ENCODE assay signal across 8 cellular contexts in genomic region chr10:95864906-95865813, GRCh38. TPM values are rescaled to one million over a fixed set of nuclear protein-coding genes. Genes with fewer than 3 reads are reported as not detected.
A peak's percentile ranks its signal among the peaks of the same experiment; 100 is the strongest.
DNase-seq lines count a peak whose midpoint lies in the region; ATAC-seq and TF ChIP-seq lines count a peak whose summit lies in the region.

No MANE protein-coding gene starts in this region.

- H3K27me3 ChIP-seq in CD8-positive, alpha-beta memory T cell (ENCODE audit: insufficient read depth, low read length, poor library complexity, severe bottlenecking), result no peaks in the 10 kb centered on the region

- no peak overlapping the region for H3K4me3 ChIP-seq in CD8-positive, alpha-beta memory T cell (ENCODE audit: low read length)

- CTCF ChIA-PET in CD8-positive, alpha-beta memory T cell (lab: Charles Lee), result interaction anchor here (1.5 to 4.2 kb wide), 5 partner anchors 9 to 185 kb away, joined by 3 to 37 read pairs (median 5); partner anchors contain the start of gene TCTN3

- H3K9me3 Mint-ChIP-seq in CD8-positive, alpha-beta memory T cell, result no peaks in the 10 kb centered on the region
- H3K9me3 Mint-ChIP-seq in glutamatergic neuron (ENCODE audit: unreplicated experiment) (peaks cover 1% of the 10 kb centered on the region), progenitor cell of endocrine pancreas (ENCODE audit: low read depth) (no peaks in the 10 kb centered on the region)

- no peaks in the 10 kb centered on the region for H3K4me1 ChIP-seq in CD8-positive, alpha-beta memory T cell (ENCODE audit: insufficient read depth, low read length)

- H3K27ac Mint-ChIP-seq in CD8-positive, alpha-beta memory T cell, result peak overlapping the region in 4 of 8 donors; percentile 56 to 83 (median 74)
- H3K27ac Mint-ChIP-seq in glutamatergic neuron (ENCODE audit: unreplicated experiment) (no peak overlapping the region), progenitor cell of endocrine pancreas (no peak overlapping the region)

- POLR2A ChIA-PET in CD8-positive, alpha-beta memory T cell (lab: Charles Lee), result interaction anchor here (0.6 kb wide), 1 partner anchor 173 kb away, joined by 8 read pairs; no protein-coding TSS in a partner anchor

- H3K9me3 ChIP-seq in CD8-positive, alpha-beta memory T cell (ENCODE audit: low read length), result no peaks in the 10 kb centered on the region

- H3K4me1 Mint-ChIP-seq in CD8-positive, alpha-beta memory T cell, result peaks cover 0 to 10% (median 4%) of the 10 kb centered on the region in 3 donors
- H3K4me1 Mint-ChIP-seq in glutamatergic neuron (ENCODE audit: low read depth, unreplicated experiment), result peaks cover 8% of the 10 kb centered on the region
- H3K4me1 Mint-ChIP-seq in progenitor cell of endocrine pancreas (ENCODE audit: low read depth), result no peaks in the 10 kb centered on the region

- ATAC-seq in GM18868 (IDR thresholded peaks at IDR 0.05; ENCODE audit: unreplicated experiment) (peak; percentile 92), HG03025 (IDR thresholded peaks at IDR 0.05; ENCODE audit: low FRiP score, unreplicated experiment) (peak; percentile 77)

- no peak overlapping the region for H3K27ac ChIP-seq in CD8-positive, alpha-beta memory T cell (ENCODE audit: low read depth, low read length)

- H3K4me3 Mint-ChIP-seq in CD8-positive, alpha-beta memory T cell, result no peak overlapping the region
- H3K4me3 Mint-ChIP-seq in glutamatergic neuron (ENCODE audit: unreplicated experiment), result no peak overlapping the region
- H3K4me3 Mint-ChIP-seq in progenitor cell of endocrine pancreas (ENCODE audit: low read depth), result no peak overlapping the region

- no peaks in the 10 kb centered on the region for H3K36me3 ChIP-seq in CD8-positive, alpha-beta memory T cell (ENCODE audit: insufficient read depth, low read length)

- peak in 3 of 5 donors; percentile 13 to 59 (median 29) for DNase-seq in CD8-positive, alpha-beta memory T cell
- DNase-seq in NCI-H748 (lab: John Stamatoyannopoulos, UW; ENCODE audit: unreplicated experiment) (peak; percentile 31), glutamatergic neuron (peak; percentile 20), progenitor cell of endocrine pancreas (ENCODE audit: low spot score, unreplicated experiment) (no peak), NCI-H2171 treated with DMSO at 0.1 percent for 48 hours (lab: John Stamatoyannopoulos, UW) (no peak)
- DNase-seq in activated T-helper 9 cell treated with anti-CD3 and anti-CD28 coated beads, Interleukin-2, amount 50 U/mL, for 16 hours (ENCODE audit: low read depth), result peak; percentile 2

- H3K27me3 Mint-ChIP-seq in CD8-positive, alpha-beta memory T cell, result no peaks in the 10 kb centered on the region
- H3K27me3 Mint-ChIP-seq in glutamatergic neuron (ENCODE audit: unreplicated experiment) (no peaks in the 10 kb centered on the region), progenitor cell of endocrine pancreas (no peaks in the 10 kb centered on the region)

- TF ChIP-seq CTCF in glutamatergic neuron (IDR thresholded peaks at IDR 0.05; ENCODE audit: partially characterized antibody, unreplicated experiment), result peak; percentile 15
- TF ChIP-seq CTCF in progenitor cell of endocrine pancreas (IDR thresholded peaks at IDR 0.05; ENCODE audit: unreplicated experiment), result peak; percentile 65

- no peaks in the 10 kb centered on the region for H3K36me3 Mint-ChIP-seq in CD8-positive, alpha-beta memory T cell
- H3K36me3 Mint-ChIP-seq in glutamatergic neuron (ENCODE audit: unreplicated experiment) (no peaks in the 10 kb centered on the region), progenitor cell of endocrine pancreas (ENCODE audit: insufficient read depth) (peaks cover 3% of the 10 kb centered on the region)

RNA-seq across cellular contexts. Expression of gene CC2D2B, which starts 42.6 kb away (rescaled TPM):
- not detected for total RNA-seq in CD8-positive, alpha-beta memory T cell
- polyA plus RNA-seq in CD8-positive, alpha-beta memory T cell, result not detected
- total RNA-seq in glutamatergic neuron (ENCODE audit: unreplicated experiment) (not detected), progenitor cell of endocrine pancreas (0.77 and 0.82 TPM in 2 replicates)

Comparison
In these comparisons a context has a peak if more than half of its experiments do, and no peak if none do; other contexts are left out.
1. DNase-seq: peak in CD8-positive, alpha-beta memory T cell (3 of 5), NCI-H748 (single experiment), activated T-helper 9 cell treated with anti-CD3 and anti-CD28 coated beads, Interleukin-2, amount 50 U/mL, for 16 hours (single experiment) and glutamatergic neuron (single experiment); none in progenitor cell of endocrine pancreas (single experiment) and NCI-H2171 treated with DMSO at 0.1 percent for 48 hours (single experiment).